Comparison of ENCODE assay signal across 15 cellular contexts in genomic region chr3:55549172-55549571, GRCh38.
A peak's percentile ranks its signal among the peaks of the same experiment; 100 is the strongest.
DNase-seq lines count a peak whose midpoint lies in the region; ATAC-seq and TF ChIP-seq lines count a peak whose summit lies in the region.
"Had no signal": no experiment of that assay in that cellular context is flagged by ENCODE, and none has a peak within 500 bp of the region (broad histone marks: within the 10 kb centered on the region; RNA-seq: fewer than 3 reads in every experiment).

No MANE protein-coding gene starts in this region.

- H3K4me1 Mint-ChIP-seq in type B pancreatic cell (ENCODE audit: unreplicated experiment): peaks cover 44% of the 10 kb centered on the region

- intact Hi-C loops in left ventricle myocardium inferior (cut with micrococcal nuclease) (no loop called here), heart right ventricle (cut with DNase I) (no loop called here)

- H3K27ac Mint-ChIP-seq in type B pancreatic cell: no peak overlapping the region

- peaks cover 5% of the 10 kb centered on the region for H3K27me3 ChIP-seq in left ventricle myocardium inferior (ENCODE audit: low read depth)
- H3K27me3 ChIP-seq in heart right ventricle: no peaks in the 10 kb centered on the region
- H3K27me3 ChIP-seq: BE2C, MG63, SJCRH30, tibial nerve had no signal

- 65 to 70% methylated on average over 6 of the region's 6 CpGs for WGBS in heart right ventricle, 2 donors

- TF ChIP-seq CTCF in left ventricle myocardium inferior (IDR thresholded peaks at IDR 0.05; ENCODE audit: borderline replicate concordance) (peak; percentile 12), heart right ventricle (IDR thresholded peaks at IDR 0.05) (no peak), VCaP (conservative IDR thresholded peaks at IDR 0.05) (peak; percentile 42), foreskin fibroblast (IDR thresholded peaks at IDR 0.05; ENCODE audit: low read depth, low read length) (peak; percentile 37), type B pancreatic cell (conservative IDR thresholded peaks at IDR 0.05) (peak; percentile 66)

- H3K9me3 Mint-ChIP-seq in type B pancreatic cell: peaks cover 4% of the 10 kb centered on the region

- DNase-seq in left ventricle myocardium inferior: no peak
- no peak for DNase-seq in heart right ventricle
- DNase-seq in foreskin fibroblast: peak; percentile 29 to 66
- no peak for DNase-seq in type B pancreatic cell (ENCODE audit: extremely low spot score, unreplicated experiment)
- DNase-seq in activated CD4-positive, alpha-beta T cell treated with anti-CD3 and anti-CD28 coated beads, Interleukin-2, amount 50 U/mL, for 4 hours: no peak
- no peak for DNase-seq in germinal center (ENCODE audit: low spot score)
- DNase-seq: BE2C; DMS79; MG63; NCI-H2081; NK-92 treated with Interleukin-12 subunit alpha and Interleukin-12 subunit beta, amount 100 ng/mL, for 24 hours had no signal

- H3K4me3 ChIP-seq in left ventricle myocardium inferior: no peak overlapping the region
- no peak overlapping the region for H3K4me3 ChIP-seq in heart right ventricle
- H3K4me3 ChIP-seq in foreskin fibroblast (ENCODE audit: low read depth in 1 of 2, low read length in 2 of 2): no peak overlapping the region
- H3K4me3 ChIP-seq: MG63, SJCRH30, tibial nerve had no signal

- no peaks in the 10 kb centered on the region for H3K9me3 ChIP-seq in left ventricle myocardium inferior (replicated peaks)
- no peaks in the 10 kb centered on the region for H3K9me3 ChIP-seq in heart right ventricle
- H3K9me3 ChIP-seq: BE2C, MG63, SJCRH30, tibial nerve had no signal

- peaks cover 19% of the 10 kb centered on the region for H3K27me3 Mint-ChIP-seq in type B pancreatic cell

- ATAC-seq in heart right ventricle (no peak), HG03175 (IDR thresholded peaks at IDR 0.05; ENCODE audit: unreplicated experiment) (no peak)

- peaks cover 3% of the 10 kb centered on the region for H3K36me3 Mint-ChIP-seq in type B pancreatic cell

- H3K4me3 Mint-ChIP-seq in type B pancreatic cell: peak overlapping the region; percentile 22

- no peaks in the 10 kb centered on the region for H3K36me3 ChIP-seq in left ventricle myocardium inferior
- no peaks in the 10 kb centered on the region for H3K36me3 ChIP-seq in heart right ventricle
- H3K36me3 ChIP-seq: BE2C, MG63, SJCRH30, tibial nerve had no signal

- H3K27ac ChIP-seq in left ventricle myocardium inferior (replicated peaks) (no peak overlapping the region), heart right ventricle (no peak overlapping the region), VCaP (no peak overlapping the region)
- H3K27ac ChIP-seq: SJCRH30, tibial nerve had no signal

- H3K4me1 ChIP-seq in left ventricle myocardium inferior (no peaks in the 10 kb centered on the region), heart right ventricle (no peaks in the 10 kb centered on the region)
- H3K4me1 ChIP-seq: BE2C, tibial nerve had no signal

Comparison
In these comparisons a context has a peak if more than half of its experiments do, and no peak if none do; other contexts are left out.
1. CTCF ChIP-seq: peak in left ventricle myocardium inferior (single experiment), VCaP (single experiment), foreskin fibroblast (single experiment) and type B pancreatic cell (single experiment); none in heart right ventricle (0 of 9).
2. DNase-seq: peak in foreskin fibroblast (2 of 2); none in left ventricle myocardium inferior (single experiment), heart right ventricle (0 of 2), type B pancreatic cell (single experiment), activated CD4-positive, alpha-beta T cell treated with anti-CD3 and anti-CD28 coated beads, Interleukin-2, amount 50 U/mL, for 4 hours (0 of 2) and germinal center (single experiment).